10 cellular contexts compared by ENCODE assay signal in genomic region chr6:140897804-140898573, GRCh38.
A peak's percentile ranks its signal among the peaks of the same experiment; 100 is the strongest.
DNase-seq lines count a peak whose midpoint lies in the region; ATAC-seq and TF ChIP-seq lines count a peak whose summit lies in the region.
"Had no signal": no experiment of that assay in that cellular context is flagged by ENCODE, and none has a peak within 500 bp of the region (broad histone marks: within the 10 kb centered on the region; RNA-seq: fewer than 3 reads in every experiment).

No MANE protein-coding gene starts in this region.

- POLR2A ChIA-PET in PC-3 (lab: Charles Lee; ENCODE audit: unreplicated experiment), result no interaction called here

- H3K4me2 ChIP-seq in PC-3 (ENCODE audit: low read length), result no peak overlapping the region

- CTCF ChIA-PET in PC-3 (lab: Charles Lee), result no interaction called here

- H3K79me2 ChIP-seq in PC-3 (ENCODE audit: low read length), result no peaks in the 10 kb centered on the region

- TF ChIP-seq CTCF in PC-3 (conservative IDR thresholded peaks at IDR 0.05; ENCODE audit: low read depth, low read length), result no peak
- TF ChIP-seq CTCF in glutamatergic neuron (IDR thresholded peaks at IDR 0.05; ENCODE audit: partially characterized antibody, unreplicated experiment), result no peak

- H3K4me1 ChIP-seq in PC-3 (ENCODE audit: insufficient read depth, low read length), result no peaks in the 10 kb centered on the region
- no peaks in the 10 kb centered on the region for H3K4me1 ChIP-seq in effector memory CD4-positive, alpha-beta T cell (ENCODE audit: control insufficient read depth, insufficient read depth, low read length, poor library complexity, severe bottlenecking)

- H3K27ac Mint-ChIP-seq in glutamatergic neuron (ENCODE audit: unreplicated experiment), result peak overlapping the region; percentile 55
- H3K27ac Mint-ChIP-seq: nephron progenitor cell had no signal

- H3K4me3 Mint-ChIP-seq in glutamatergic neuron (ENCODE audit: unreplicated experiment), result no peak overlapping the region
- H3K4me3 Mint-ChIP-seq: nephron progenitor cell had no signal

- H4K20me1 ChIP-seq in PC-3 (ENCODE audit: low read length), result no peaks in the 10 kb centered on the region

- no peaks in the 10 kb centered on the region for H3K27me3 ChIP-seq in PC-3 (ENCODE audit: low read length)
- no peaks in the 10 kb centered on the region for H3K27me3 ChIP-seq in effector memory CD4-positive, alpha-beta T cell (replicated peaks; ENCODE audit: control insufficient read depth, insufficient read depth, low read length, poor library complexity, severe bottlenecking)

- H3K27me3 Mint-ChIP-seq in glutamatergic neuron (ENCODE audit: unreplicated experiment), result peaks cover 4% of the 10 kb centered on the region

- DNase-seq in A172 (ENCODE audit: low spot score) (peak; percentile 66), PC-3 (no peak), glutamatergic neuron (no peak), NCI-H510A treated with DMSO at 0.1 percent for 48 hours (lab: John Stamatoyannopoulos, UW) (no peak)
- no peak for DNase-seq in effector memory CD4-positive, alpha-beta T cell
- DNase-seq: nephron progenitor cell; stimulated activated CD4-positive, alpha-beta T cell treated with anti-CD3 and anti-CD28 coated beads, Interleukin-1b, Interleukin-23, amount 100 ng/mL, for 48 hours had no signal

- peak; percentile 48 for ATAC-seq in HG03066 (IDR thresholded peaks at IDR 0.05; ENCODE audit: low read depth, unreplicated experiment)
- no peak for ATAC-seq in PC-3
- ATAC-seq in GM21825 (IDR thresholded peaks at IDR 0.05; ENCODE audit: unreplicated experiment), result no peak
- no peak for ATAC-seq in GM21723 (IDR thresholded peaks at IDR 0.05; ENCODE audit: unreplicated experiment)

- no peaks in the 10 kb centered on the region for H3K36me3 Mint-ChIP-seq in glutamatergic neuron (ENCODE audit: unreplicated experiment)

- no peak overlapping the region for H3K9ac ChIP-seq in PC-3 (ENCODE audit: low read length)

- H3K27ac ChIP-seq in PC-3 (ENCODE audit: low read length), result no peak overlapping the region
- H3K27ac ChIP-seq in effector memory CD4-positive, alpha-beta T cell (ENCODE audit: insufficient read depth, low read length, poor library complexity, severe bottlenecking), result no peak overlapping the region

- BruUV-seq in PC-3 (replicated peaks; lab: Mats Ljungman, UMichigan), result no TSS peak

- H2AFZ ChIP-seq in PC-3 (ENCODE audit: low read length), result 0 out of 2 replicates have a peak overlapping the region, but pooled peaks have one; percentile 18

- no peaks in the 10 kb centered on the region for H3K9me3 ChIP-seq in PC-3 (ENCODE audit: low read length)
- no peaks in the 10 kb centered on the region for H3K9me3 ChIP-seq in effector memory CD4-positive, alpha-beta T cell (ENCODE audit: control insufficient read depth, low read length)

- peaks cover 5% of the 10 kb centered on the region for H3K9me3 Mint-ChIP-seq in glutamatergic neuron (ENCODE audit: unreplicated experiment)

- intact Hi-C loops in PC-3 (cut with micrococcal nuclease), result no loop called here

- no peaks in the 10 kb centered on the region for H3K36me3 ChIP-seq in PC-3 (ENCODE audit: low read depth, low read length)
- H3K36me3 ChIP-seq in effector memory CD4-positive, alpha-beta T cell (ENCODE audit: control insufficient read depth, insufficient read depth, low read length), result no peaks in the 10 kb centered on the region

- no peaks in the 10 kb centered on the region for H3F3A ChIP-seq in PC-3 (ENCODE audit: low read length, unreplicated experiment)

- H3K4me3 ChIP-seq in PC-3 (ENCODE audit: low read length), result no peak overlapping the region
- H3K4me3 ChIP-seq in effector memory CD4-positive, alpha-beta T cell (ENCODE audit: insufficient read depth, low read depth, low read length, poor library complexity, severe bottlenecking), result no peak overlapping the region

- no peaks in the 10 kb centered on the region for H3K9me2 ChIP-seq in PC-3 (replicated peaks; ENCODE audit: low read length)

- H3K4me1 Mint-ChIP-seq in glutamatergic neuron (ENCODE audit: low read depth, unreplicated experiment), result no peaks in the 10 kb centered on the region
- H3K4me1 Mint-ChIP-seq: nephron progenitor cell had no signal
